ENCODE assay signal across 22 cellular contexts in the genomic region with DNA sequence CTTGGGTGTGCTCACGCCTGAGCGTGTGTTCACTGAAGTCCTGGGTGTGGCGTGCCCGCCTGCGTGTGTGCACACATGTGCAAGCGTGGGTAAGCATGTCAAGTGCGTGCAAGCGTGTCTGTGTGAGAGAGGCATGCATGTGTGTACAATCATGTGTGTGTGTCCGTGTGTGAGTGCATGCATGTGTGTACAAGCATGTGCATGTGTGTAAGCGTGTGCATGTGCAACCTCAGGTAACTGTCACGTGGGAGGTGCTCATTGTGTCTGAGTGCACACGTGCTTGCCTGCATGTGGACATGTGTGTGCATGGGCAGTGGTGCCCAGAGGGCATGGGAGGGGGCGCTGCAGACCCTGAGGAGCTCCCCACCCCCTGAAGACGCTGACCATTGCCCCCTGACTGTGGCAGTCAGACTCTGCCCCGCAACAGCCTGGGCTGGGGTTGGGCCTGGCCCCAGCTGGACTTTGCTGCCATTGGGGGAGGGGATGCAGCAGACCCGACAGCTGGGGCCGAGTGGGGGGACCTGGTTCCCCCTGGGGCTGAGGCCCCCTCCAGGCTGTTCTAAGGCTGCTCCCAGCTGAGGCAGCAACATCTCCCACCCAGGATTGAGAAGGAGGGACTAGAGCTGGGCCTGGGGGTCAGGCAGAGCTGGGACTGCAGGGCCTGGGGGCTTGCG.
"Had no signal": no experiment of that assay in that cellular context is flagged by ENCODE, and none has a peak within 500 bp of the region (broad histone marks: within the 10 kb centered on the region; RNA-seq: fewer than 3 reads in every experiment).

No MANE protein-coding gene starts in this region.

- H3K27ac ChIP-seq: ascending aorta, breast epithelium, esophagus squamous epithelium, hepatocyte, prostate gland, right atrium auricular region, skin epidermis, testis had no signal

- H3K27ac Mint-ChIP-seq: activated CD4-positive, alpha-beta T cell treated with anti-CD3 and anti-CD28 coated beads, Interleukin-2, amount 10 ng/mL, durations not matched to agents 7 days and 5 days; activated naive CD4-positive, alpha-beta T cell treated with anti-CD3 and anti-CD28 coated beads, Interleukin-2, amount 10 ng/mL, durations not matched to agents 7 days and 5 days; nephron; type B pancreatic cell had no signal

- H2AFZ ChIP-seq: hepatocyte had no signal

- H3K9me3 ChIP-seq: ascending aorta, breast epithelium, esophagus squamous epithelium, prostate gland, right atrium auricular region, testis had no signal

- H3K36me3 ChIP-seq: ascending aorta, breast epithelium, esophagus squamous epithelium, prostate gland, right atrium auricular region had no signal

- H3K36me3 Mint-ChIP-seq: activated naive CD4-positive, alpha-beta T cell treated with anti-CD3 and anti-CD28 coated beads, Interleukin-2, amount 10 ng/mL, durations not matched to agents 7 days and 5 days; type B pancreatic cell had no signal

- H3K27me3 Mint-ChIP-seq: activated CD4-positive, alpha-beta T cell treated with anti-CD3 and anti-CD28 coated beads, Interleukin-2, amount 10 ng/mL, durations not matched to agents 7 days and 5 days had no signal

- H3K79me2 ChIP-seq: hepatocyte had no signal

- H3K4me1 ChIP-seq: ascending aorta, breast epithelium, prostate gland, right atrium auricular region, testis had no signal

- H3K4me3 Mint-ChIP-seq: activated CD4-positive, alpha-beta T cell treated with anti-CD3 and anti-CD28 coated beads, Interleukin-2, amount 10 ng/mL, durations not matched to agents 7 days and 5 days; activated naive CD4-positive, alpha-beta T cell treated with anti-CD3 and anti-CD28 coated beads, Interleukin-2, amount 10 ng/mL, durations not matched to agents 7 days and 5 days; type B pancreatic cell had no signal

- DNase-seq: activated CD4-positive, alpha-beta T cell treated with anti-CD3 and anti-CD28 coated beads, Interleukin-2, amount 10 ng/mL, durations not matched to agents 7 days and 5 days; activated CD8-positive, alpha-beta memory T cell treated with anti-CD3 and anti-CD28 coated beads for 24 hours; activated CD8-positive, alpha-beta memory T cell treated with anti-CD3 and anti-CD28 coated beads, Interleukin-2, amount 50 U/mL, for 48 hours; activated effector memory CD4-positive, alpha-beta T cell treated with Interleukin-2 at 50 U/mL for 16 hours; activated naive CD4-positive, alpha-beta T cell treated with anti-CD3 and anti-CD28 coated beads, Interleukin-2, amount 10 ng/mL, durations not matched to agents 7 days and 5 days; activated T-cell treated with anti-CD3 and anti-CD28 coated beads, Interleukin-2, amount 50 U/mL, for 48 hours; effector memory CD4-positive, alpha-beta T cell; esophagus squamous epithelium; midbrain; stimulated activated CD4-positive, alpha-beta T cell treated with anti-CD3 and anti-CD28 coated beads, Interleukin-15, amount 100 ng/mL, for 24 hours; stimulated activated CD4-positive, alpha-beta T cell treated with anti-CD3 and anti-CD28 coated beads, Interleukin-2, amount 100 ng/mL, for 48 hours; T-helper 1 cell; T1000 had no signal

- H3K4me2 ChIP-seq: hepatocyte had no signal

- H3K27me3 ChIP-seq: hepatocyte, right atrium auricular region, testis had no signal

- H3K4me3 ChIP-seq: ascending aorta, breast epithelium, esophagus squamous epithelium, hepatocyte, prostate gland, right atrium auricular region, skin epidermis, testis had no signal

- H3K4me1 Mint-ChIP-seq: activated CD4-positive, alpha-beta T cell treated with anti-CD3 and anti-CD28 coated beads, Interleukin-2, amount 10 ng/mL, durations not matched to agents 7 days and 5 days; activated naive CD4-positive, alpha-beta T cell treated with anti-CD3 and anti-CD28 coated beads, Interleukin-2, amount 10 ng/mL, durations not matched to agents 7 days and 5 days had no signal

- H3K9me3 Mint-ChIP-seq: activated CD4-positive, alpha-beta T cell treated with anti-CD3 and anti-CD28 coated beads, Interleukin-2, amount 10 ng/mL, durations not matched to agents 7 days and 5 days; nephron; type B pancreatic cell had no signal
